Comparison of ENCODE assay signal across 1 cellular context in the genomic region with DNA sequence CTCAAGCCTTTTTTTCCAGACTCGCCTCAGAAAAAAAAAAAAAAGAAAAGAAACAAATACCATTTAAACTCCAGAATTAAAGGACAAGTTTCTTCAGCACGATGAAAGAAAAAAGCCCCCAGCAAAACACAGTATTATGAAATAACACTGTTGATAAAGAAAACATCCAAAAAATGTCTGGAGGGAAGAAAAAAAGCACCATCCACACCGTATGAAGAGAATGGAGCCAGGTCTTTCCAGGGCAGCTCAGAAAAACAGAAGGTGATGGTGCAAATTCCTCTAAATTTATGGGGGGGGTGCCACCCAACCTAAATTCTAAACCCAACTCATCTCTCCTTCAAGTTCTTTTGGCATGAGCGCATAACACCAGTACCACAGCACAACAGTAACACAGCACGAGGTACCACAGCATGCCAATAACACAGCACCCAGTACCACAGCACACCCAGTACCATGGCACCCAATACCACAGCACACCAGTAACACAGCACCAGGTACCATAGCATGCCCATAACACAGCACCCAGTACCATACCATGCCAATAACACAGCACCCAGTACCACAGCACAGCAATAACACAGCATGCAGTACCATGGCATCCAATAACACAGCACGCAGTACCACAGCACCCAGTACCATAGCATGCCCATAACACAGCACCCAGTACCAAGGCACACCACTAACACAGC.
A peak's percentile ranks its signal among the peaks of the same experiment; 100 is the strongest.
TF ChIP-seq lines count a peak whose summit lies in the region.

No MANE protein-coding gene starts in this region.

TF ChIP-seq in K562, 482 proteins besides CTCF, POLR2A, EP300 and RAD21:
- TF ChIP-seq MED1 (CRISPR knock-in tag; IDR thresholded peaks at IDR 0.05; ENCODE audit: borderline replicate concordance) = peak; percentile 24; the same call in 1 of the 2 replicates
- TF ChIP-seq, protein P1, sequence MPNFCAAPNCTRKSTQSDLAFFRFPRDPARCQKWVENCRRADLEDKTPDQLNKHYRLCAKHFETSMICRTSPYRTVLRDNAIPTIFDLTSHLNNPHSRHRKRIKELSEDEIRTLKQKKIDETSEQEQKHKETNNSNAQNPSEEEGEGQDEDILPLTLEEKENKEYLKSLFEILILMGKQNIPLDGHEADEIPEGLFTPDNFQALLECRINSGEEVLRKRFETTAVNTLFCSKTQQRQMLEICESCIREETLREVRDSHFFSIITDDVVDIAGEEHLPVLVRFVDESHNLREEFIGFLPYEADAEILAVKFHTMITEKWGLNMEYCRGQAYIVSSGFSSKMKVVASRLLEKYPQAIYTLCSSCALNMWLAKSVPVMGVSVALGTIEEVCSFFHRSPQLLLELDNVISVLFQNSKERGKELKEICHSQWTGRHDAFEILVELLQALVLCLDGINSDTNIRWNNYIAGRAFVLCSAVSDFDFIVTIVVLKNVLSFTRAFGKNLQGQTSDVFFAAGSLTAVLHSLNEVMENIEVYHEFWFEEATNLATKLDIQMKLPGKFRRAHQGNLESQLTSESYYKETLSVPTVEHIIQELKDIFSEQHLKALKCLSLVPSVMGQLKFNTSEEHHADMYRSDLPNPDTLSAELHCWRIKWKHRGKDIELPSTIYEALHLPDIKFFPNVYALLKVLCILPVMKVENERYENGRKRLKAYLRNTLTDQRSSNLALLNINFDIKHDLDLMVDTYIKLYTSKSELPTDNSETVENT (CRISPR knock-in tag; IDR thresholded peaks at IDR 0.05) = no peak
